8 cellular contexts compared by ENCODE assay signal in genomic region chr13:24217601-24218281, GRCh38. TPM values are rescaled to one million over a fixed set of nuclear protein-coding genes. Genes with fewer than 3 reads are reported as not detected.
DNase-seq lines count a peak whose midpoint lies in the region; ATAC-seq and TF ChIP-seq lines count a peak whose summit lies in the region.

No MANE protein-coding gene starts in this region.

- peaks cover 5% of the 10 kb centered on the region for H3K27me3 Mint-ChIP-seq in GM23338 (ENCODE audit: insufficient read depth, low read depth, poor library complexity)
- H3K27me3 Mint-ChIP-seq in T-helper 2 cell treated with Interferon-gamma antibody and Interleukin-4, amounts not matched to agents 5 μg/mL and 100 μg/mL, for 36 hours (ENCODE audit: low read depth), result no peaks in the 10 kb centered on the region
- H3K27me3 Mint-ChIP-seq in activated T-cell treated with anti-CD3 and anti-CD28 coated beads, Interleukin-2, amount 50 U/mL, for 4 hours (ENCODE audit: low read depth), result no peaks in the 10 kb centered on the region

- CTCF ChIA-PET in SK-N-SH (lab: Yijun Ruan, JAX), result interaction anchor here (0.7 to 6.7 kb wide), 6 partner anchors 11 to 296 kb away, joined by 3 to 98 read pairs (median 18); no protein-coding TSS in a partner anchor

- no peaks in the 10 kb centered on the region for H3K27me3 ChIP-seq in GM23338 (ENCODE audit: insufficient read depth)
- H3K27me3 ChIP-seq in mesendoderm (ENCODE audit: insufficient read depth, low read length, poor library complexity), result no peaks in the 10 kb centered on the region
- H3K27me3 ChIP-seq in foreskin keratinocyte, result no peaks in the 10 kb centered on the region
- H3K27me3 ChIP-seq in SK-N-SH (ENCODE audit: insufficient read depth), result no peaks in the 10 kb centered on the region

- no peak overlapping the region for H3K4ac ChIP-seq in mesendoderm (ENCODE audit: low read depth, low read length)

- no peak for TF ChIP-seq RAD21 in SK-N-SH (IDR thresholded peaks at IDR 0.05; ENCODE audit: low read length)

- no peaks in the 10 kb centered on the region for H3K9me3 ChIP-seq in SK-N-SH

- H2BK120ac ChIP-seq in mesendoderm (ENCODE audit: low read depth, low read length), result no peak overlapping the region

- ATAC-seq in GM23338, result peak; percentile 24
- ATAC-seq in GM21526 (IDR thresholded peaks at IDR 0.05; ENCODE audit: low FRiP score, unreplicated experiment), result no peak
- no peak for ATAC-seq in activated T-cell treated with anti-CD3 and anti-CD28 coated beads, Interleukin-2, amount 50 U/mL, for 4 hours
- ATAC-seq in foreskin keratinocyte, result no peak

- no peak overlapping the region for H3K18ac ChIP-seq in mesendoderm (ENCODE audit: low read length)

- H3K9me2 ChIP-seq in GM23338 (ENCODE audit: insufficient read depth) (no peaks in the 10 kb centered on the region), SK-N-SH (no peaks in the 10 kb centered on the region)

- H3K9ac ChIP-seq in mesendoderm (ENCODE audit: low read length) (no peak overlapping the region), SK-N-SH (no peak overlapping the region)

- H3K36me3 ChIP-seq in GM23338 (ENCODE audit: insufficient read depth) (no peaks in the 10 kb centered on the region), mesendoderm (ENCODE audit: control insufficient read depth, insufficient read depth, low read length) (no peaks in the 10 kb centered on the region), SK-N-SH (replicated peaks in 1 of 2; ENCODE audit: control insufficient read depth in 1 of 2, insufficient read depth in 2 of 2, low read length in 1 of 2) (no peaks in the 10 kb centered on the region)

- POLR2A ChIA-PET in SK-N-SH (lab: Yijun Ruan, JAX), result no interaction called here

- no peaks in the 10 kb centered on the region for H4K20me1 ChIP-seq in GM23338 (replicated peaks; ENCODE audit: insufficient read depth)
- no peaks in the 10 kb centered on the region for H4K20me1 ChIP-seq in SK-N-SH (ENCODE audit: insufficient read depth)

- no peak overlapping the region for H4K8ac ChIP-seq in mesendoderm (ENCODE audit: low read depth, low read length)

- TF ChIP-seq CTCF in GM23338 (conservative IDR thresholded peaks at IDR 0.05; ENCODE audit: low read depth in 2 of 2) (no peak), foreskin keratinocyte (conservative IDR thresholded peaks at IDR 0.05) (no peak), SK-N-SH (IDR thresholded peaks at IDR 0.05) (no peak)

- H3K9me3 Mint-ChIP-seq in GM23338, result no peaks in the 10 kb centered on the region
- H3K9me3 Mint-ChIP-seq in T-helper 2 cell treated with Interferon-gamma antibody and Interleukin-4, amounts not matched to agents 5 μg/mL and 100 μg/mL, for 36 hours, result no peaks in the 10 kb centered on the region
- H3K9me3 Mint-ChIP-seq in activated T-cell treated with anti-CD3 and anti-CD28 coated beads, Interleukin-2, amount 50 U/mL, for 4 hours, result no peaks in the 10 kb centered on the region

- no peak overlapping the region for H3K4me3 ChIP-seq in GM23338
- no peak overlapping the region for H3K4me3 ChIP-seq in mesendoderm (ENCODE audit: low read length)
- no peak overlapping the region for H3K4me3 ChIP-seq in SK-N-SH (ENCODE audit: low read depth in 2 of 2, low read length in 1 of 2)

- no peak overlapping the region for H3K27ac Mint-ChIP-seq in GM23338
- H3K27ac Mint-ChIP-seq in T-helper 2 cell treated with Interferon-gamma antibody and Interleukin-4, amounts not matched to agents 5 μg/mL and 100 μg/mL, for 36 hours, result peak overlapping the region; percentile 81

- 0 out of 2 replicates have a peak overlapping the region, but pooled peaks have one; percentile 34 for H3K4me2 ChIP-seq in GM23338
- no peak overlapping the region for H3K4me2 ChIP-seq in mesendoderm (ENCODE audit: low read length)
- no peak overlapping the region for H3K4me2 ChIP-seq in SK-N-SH

- H3K56ac ChIP-seq in mesendoderm (ENCODE audit: low read length), result no peak overlapping the region

- WGBS in mesendoderm (ENCODE audit: extremely low coverage, insufficient coverage, low lambda C conversion rate), result no CpG with 5 or more reads among the region's 6 CpGs
- WGBS in SK-N-SH (ENCODE audit: low lambda C conversion rate), result 93% methylated on average over 6 of the region's 6 CpGs

- H3K79me2 ChIP-seq in GM23338 (replicated peaks; ENCODE audit: insufficient read depth) (peaks cover 46% of the 10 kb centered on the region), mesendoderm (ENCODE audit: control insufficient read depth, insufficient read depth, low read length) (peaks cover 9% of the 10 kb centered on the region), SK-N-SH (ENCODE audit: insufficient read depth) (no peaks in the 10 kb centered on the region)

- H3K4me1 ChIP-seq in GM23338 (ENCODE audit: insufficient read depth) (peaks cover 29% of the 10 kb centered on the region), mesendoderm (ENCODE audit: control insufficient read depth, low read depth, low read length) (peaks cover 3% of the 10 kb centered on the region), foreskin keratinocyte (no peaks in the 10 kb centered on the region), SK-N-SH (ENCODE audit: control insufficient read depth in 1 of 2, insufficient read depth in 2 of 2, low read depth in 1 of 2, low read length in 1 of 2) (peaks cover 0 to 11% of the 10 kb centered on the region in 2 experiments; a peak in 2 of 4 replicates)

- no peak overlapping the region for H3K4me3 Mint-ChIP-seq in GM23338
- H3K4me3 Mint-ChIP-seq in T-helper 2 cell treated with Interferon-gamma antibody and Interleukin-4, amounts not matched to agents 5 μg/mL and 100 μg/mL, for 36 hours, result peak overlapping the region; percentile 37
- H3K4me3 Mint-ChIP-seq in activated T-cell treated with anti-CD3 and anti-CD28 coated beads, Interleukin-2, amount 50 U/mL, for 4 hours, result no peak overlapping the region

- H3K27ac ChIP-seq in GM23338 (ENCODE audit: low read depth) (peak overlapping the region; percentile 36; the same call in 1 of the 2 replicates), mesendoderm (ENCODE audit: low read depth, low read length) (no peak overlapping the region), foreskin keratinocyte (no peak overlapping the region), SK-N-SH (ENCODE audit: low read depth in 2 of 2, low read length in 1 of 2) (no peak overlapping the region)

- H2BK15ac ChIP-seq in mesendoderm (replicated peaks; ENCODE audit: low read depth), result no peak overlapping the region

- peaks cover 50% of the 10 kb centered on the region for H3K4me1 Mint-ChIP-seq in GM23338
- peaks cover 24% of the 10 kb centered on the region for H3K4me1 Mint-ChIP-seq in T-helper 2 cell treated with Interferon-gamma antibody and Interleukin-4, amounts not matched to agents 5 μg/mL and 100 μg/mL, for 36 hours (ENCODE audit: low read depth)
- peaks cover 20% of the 10 kb centered on the region for H3K4me1 Mint-ChIP-seq in activated T-cell treated with anti-CD3 and anti-CD28 coated beads, Interleukin-2, amount 50 U/mL, for 4 hours (ENCODE audit: low read depth)

- DNase-seq in COR-L47 (lab: John Stamatoyannopoulos, UW) (peak; percentile 60), GM23338 (ENCODE audit: low spot score) (peak; percentile 19), mesendoderm (peak; percentile 46), foreskin keratinocyte (no peak), SK-N-SH (no peak)
- no peak for DNase-seq in T-helper 2 cell treated with Interferon-gamma antibody and Interleukin-4, amounts not matched to agents 5 μg/mL and 100 μg/mL, for 36 hours (ENCODE audit: low spot score)
- no peak for DNase-seq in activated T-cell treated with anti-CD3 and anti-CD28 coated beads, Interleukin-2, amount 50 U/mL, for 4 hours

- no peak for TF ChIP-seq EP300 in SK-N-SH (IDR thresholded peaks at IDR 0.05; ENCODE audit: borderline replicate concordance in 1 of 2, low read depth in 1 of 2, low read length in 1 of 2)

- no peak overlapping the region for H2BK5ac ChIP-seq in mesendoderm (ENCODE audit: low read length)

- no peak overlapping the region for H4K5ac ChIP-seq in mesendoderm (ENCODE audit: low read length)

- no peaks in the 10 kb centered on the region; the same call in 2 of the 3 replicates for H3K36me3 Mint-ChIP-seq in GM23338 (ENCODE audit: low read depth)
- H3K36me3 Mint-ChIP-seq in T-helper 2 cell treated with Interferon-gamma antibody and Interleukin-4, amounts not matched to agents 5 μg/mL and 100 μg/mL, for 36 hours (ENCODE audit: low read depth), result peaks cover 3% of the 10 kb centered on the region
- H3K36me3 Mint-ChIP-seq in activated T-cell treated with anti-CD3 and anti-CD28 coated beads, Interleukin-2, amount 50 U/mL, for 4 hours (ENCODE audit: insufficient read depth), result peaks cover 2% of the 10 kb centered on the region

- H2AK5ac ChIP-seq in mesendoderm (ENCODE audit: low read length), result no peak overlapping the region

- H3K79me1 ChIP-seq in mesendoderm (ENCODE audit: low read length), result peaks cover 16% of the 10 kb centered on the region

- H2AFZ ChIP-seq in GM23338, result no peak overlapping the region
- H2AFZ ChIP-seq in SK-N-SH (ENCODE audit: low read depth), result no peak overlapping the region

- no peak overlapping the region for H3K23ac ChIP-seq in mesendoderm (ENCODE audit: low read length)

- H3F3A ChIP-seq in GM23338 (replicated peaks; ENCODE audit: low read depth) (no peaks in the 10 kb centered on the region), SK-N-SH (replicated peaks; ENCODE audit: insufficient read depth) (no peaks in the 10 kb centered on the region)

TF ChIP-seq in GM23338, 12 proteins besides CTCF, POLR2A, EP300 and RAD21 (continues in another document):
- TF ChIP-seq POLR2AphosphoS5 (IDR thresholded peaks at IDR 0.05; ENCODE audit: low read depth), result no peak

TF ChIP-seq in SK-N-SH, 30 proteins besides CTCF, POLR2A, EP300 and RAD21 (continues in another document):
- TF ChIP-seq NFIC (IDR thresholded peaks at IDR 0.05; ENCODE audit: borderline replicate concordance) (no peak), IRF3 (IDR thresholded peaks at IDR 0.05; ENCODE audit: low read depth, low read length) (no peak), SIN3A (IDR thresholded peaks at IDR 0.05; ENCODE audit: borderline replicate concordance, low read depth, low read length) (no peak)

RNA-seq across cellular contexts. Expression of gene SPATA13, which starts 57.2 kb away (rescaled TPM):
- total RNA-seq in GM23338 (2014; rRNA removed; shearing (Covaris generic)), result 41.0 and 45.7 TPM in 2 replicates
- polyA plus RNA-seq in GM23338 (2016; fragmentation: Nextera tagmentation; extraction: Ambion mirVana) (8.3 and 11.9 TPM in 2 replicates), foreskin keratinocyte (0.27 and 0.28 TPM in 2 replicates), SK-N-SH (2012; rRNA removed) (4.3 and 4.7 TPM in 2 replicates)
- polyA plus RNA-seq in mesendoderm (2013, experiment 1 of 2), result 16.1 TPM
- 14.9 TPM for polyA plus RNA-seq in mesendoderm (2013, experiment 2 of 2)
- 10 to 100 TPM; 50.3 to 54.0 (median 52.8) TPM for total RNA-seq in activated T-cell treated with anti-CD3 and anti-CD28 coated beads, Interleukin-2, amount 50 U/mL, for 4 hours
- total RNA-seq in foreskin keratinocyte, result 1.4 and 2.2 TPM in 2 replicates
- polyA plus RNA-seq in SK-N-SH (2012; cell fraction: cytosol; rRNA removed), result 2.5 and 2.8 TPM in 2 replicates
- 16.5 and 18.3 TPM in 2 replicates for polyA plus RNA-seq in SK-N-SH (2012; cell fraction: nucleus; rRNA removed)

Comparison
In these comparisons a context has a peak if more than half of its experiments do, and no peak if none do; other contexts are left out.
1. DNase-seq: peak in COR-L47 (single experiment), GM23338 (single experiment) and mesendoderm (single experiment); none in T-helper 2 cell treated with Interferon-gamma antibody and Interleukin-4, amounts not matched to agents 5 μg/mL and 100 μg/mL, for 36 hours (single experiment), activated T-cell treated with anti-CD3 and anti-CD28 coated beads, Interleukin-2, amount 50 U/mL, for 4 hours (single experiment), foreskin keratinocyte (0 of 2) and SK-N-SH (single experiment).
2. RNA of gene SPATA13, which starts 57.2 kb away (total RNA-seq): 50.3 to 54.0 TPM in activated T-cell treated with anti-CD3 and anti-CD28 coated beads, Interleukin-2, amount 50 U/mL, for 4 hours and 41.0 to 45.7 TPM in GM23338; 1.4 to 2.2 TPM in foreskin keratinocyte; every median in the first group is over 10 times any median in the second.